Comparison of ENCODE assay signal across 8 cellular contexts in genomic region chr6:30907758-30908591, GRCh38. TPM values are rescaled to one million over a fixed set of nuclear protein-coding genes. Genes with fewer than 3 reads are reported as not detected.
A peak's percentile ranks its signal among the peaks of the same experiment; 100 is the strongest.
DNase-seq lines count a peak whose midpoint lies in the region; ATAC-seq and TF ChIP-seq lines count a peak whose summit lies in the region.

Gene GTF2H4, plus strand, starts transcription at chr6:30908207.

- H3K9me3 ChIP-seq in A673 (ENCODE audit: low read depth, low read length, poor library complexity, severe bottlenecking) = no peaks in the 10 kb centered on the region
- no peaks in the 10 kb centered on the region for H3K9me3 ChIP-seq in breast epithelium
- no peaks in the 10 kb centered on the region for H3K9me3 ChIP-seq in iPS-18a (ENCODE audit: control insufficient read depth, low read depth, low read length)
- H3K9me3 ChIP-seq in skeletal muscle tissue (ENCODE audit: control insufficient read depth in 3 of 3, low read length in 3 of 3) = no peaks in the 10 kb centered on the region

- TF ChIP-seq CTCF in A673 (conservative IDR thresholded peaks at IDR 0.05; ENCODE audit: low read depth, low read length) (no peak), VCaP (conservative IDR thresholded peaks at IDR 0.05) (no peak), breast epithelium (IDR thresholded peaks at IDR 0.05) (no peak)

- no peak for TF ChIP-seq POLR2A in breast epithelium (IDR thresholded peaks at IDR 0.05)

- CTCF ChIA-PET in A673 (lab: Charles Lee) = no interaction called here

- H3K27me3 ChIP-seq in A673 (replicated peaks; ENCODE audit: insufficient read depth, low read depth, low read length, poor library complexity) (no peaks in the 10 kb centered on the region), breast epithelium (no peaks in the 10 kb centered on the region), iPS-18a (ENCODE audit: control insufficient read depth, insufficient read depth, low read length) (no peaks in the 10 kb centered on the region), skeletal muscle tissue (ENCODE audit: control insufficient read depth in 3 of 3, insufficient read depth in 3 of 3, low read length in 3 of 3) (no peaks in the 10 kb centered on the region)

- peak; percentile 100 for DNase-seq in A673 (ENCODE audit: low spot score)
- peak; percentile 95 for DNase-seq in NCI-H2196 treated with DMSO at 0.1 percent for 48 hours (lab: John Stamatoyannopoulos, UW; ENCODE audit: unreplicated experiment)
- peak; percentile 92 to 95 for DNase-seq in breast epithelium (ENCODE audit: low spot score in 2 of 2)

- H3K9ac ChIP-seq in iPS-18a (ENCODE audit: low read length) (peak within 1 kb of the TSS; percentile 75), skeletal muscle tissue (ENCODE audit: low read depth in 1 of 3, low read length in 3 of 3) (peak within 1 kb of the TSS; percentile 84 to 94 (median 88))

- intact Hi-C loops in A673 (cut with micrococcal nuclease; ENCODE audit: unreplicated experiment) = no loop called here
- intact Hi-C loops in breast epithelium (cut with DNase I; ENCODE audit: low total_unique reads) = no loop called here

- H3K27ac ChIP-seq in A673 (ENCODE audit: low read depth, low read length, poor library complexity, severe bottlenecking) = peak within 1 kb of the TSS; percentile 64
- peak within 1 kb of the TSS; percentile 71; the same call in 1 of the 2 replicates for H3K27ac ChIP-seq in VCaP
- peak within 1 kb of the TSS; percentile 39 to 66 for H3K27ac ChIP-seq in breast epithelium
- H3K27ac ChIP-seq in iPS-18a (ENCODE audit: low read length) = peak within 1 kb of the TSS; percentile 45
- H3K27ac ChIP-seq in skeletal muscle tissue (ENCODE audit: low read depth, low read length) = peak within 1 kb of the TSS; percentile 55

- H3K36me3 ChIP-seq in A673 (ENCODE audit: insufficient read depth, low read length, poor library complexity, severe bottlenecking) (peaks cover 19% of the 10 kb centered on the region), breast epithelium (no peaks in the 10 kb centered on the region), iPS-18a (ENCODE audit: control insufficient read depth, low read depth, low read length) (peaks cover 31% of the 10 kb centered on the region), skeletal muscle tissue (ENCODE audit: control insufficient read depth in 3 of 3, insufficient read depth in 3 of 3, low read length in 3 of 3) (peaks cover 19 to 32% (median 29%) of the 10 kb centered on the region in 3 donors)

- POLR2A ChIA-PET in A673 (lab: Charles Lee; ENCODE audit: low non-redundant PET) = no interaction called here

- peaks cover 8% of the 10 kb centered on the region for H3K4me1 ChIP-seq in A673 (ENCODE audit: insufficient read depth, low read length, poor library complexity, severe bottlenecking)
- peaks cover 0 to 7% of the 10 kb centered on the region in 2 donors for H3K4me1 ChIP-seq in breast epithelium
- H3K4me1 ChIP-seq in iPS-18a (ENCODE audit: control insufficient read depth, low read depth, low read length) = peaks cover 6% of the 10 kb centered on the region
- H3K4me1 ChIP-seq in skeletal muscle tissue (ENCODE audit: control insufficient read depth in 3 of 3, insufficient read depth in 3 of 3, low read length in 3 of 3) = peaks cover 10 to 12% (median 10%) of the 10 kb centered on the region in 3 donors

- BruUV-seq in A673 (replicated peaks; lab: Mats Ljungman, UMichigan) = no TSS peak

- peak within 1 kb of the TSS; percentile 95 for H3K4me3 ChIP-seq in A673 (ENCODE audit: low read depth, low read length, poor library complexity, severe bottlenecking)
- H3K4me3 ChIP-seq in breast epithelium = peak within 1 kb of the TSS; percentile 74 to 89 (median 83)
- peak within 1 kb of the TSS; percentile 93 for H3K4me3 ChIP-seq in iPS-18a (ENCODE audit: low read length)
- H3K4me3 ChIP-seq in skeletal muscle tissue (ENCODE audit: low read length in 3 of 3) = peak within 1 kb of the TSS; percentile 94 to 98 (median 94)

- ATAC-seq in GM18870 (IDR thresholded peaks at IDR 0.05; ENCODE audit: unreplicated experiment) = peak; percentile 89
- ATAC-seq in HG03135 (IDR thresholded peaks at IDR 0.05; ENCODE audit: unreplicated experiment) = peak; percentile 91

RNA-seq across cellular contexts. Expression of gene GTF2H4, which starts in this region (rescaled TPM):
- total RNA-seq in A673 (2021) = 42.6 and 45.9 TPM in 2 replicates
- 10 to 100 TPM; 10.4 to 13.4 (median 11.1) TPM for total RNA-seq in breast epithelium
- total RNA-seq in skeletal muscle tissue = 7.3 TPM

Comparison
In these comparisons a context has a peak if more than half of its experiments do, and no peak if none do; other contexts are left out.
1. Peak in every context shown above with its lines: DNase-seq, ATAC-seq, H3K4me3 ChIP-seq and H3K27ac ChIP-seq.